In genomic region chr20:25399038-25399430, GRCh38 we compare ENCODE assay signal across 1 cellular context.
TF ChIP-seq lines count a peak whose summit lies in the region.

No MANE protein-coding gene starts in this region.

TF ChIP-seq in HepG2, 621 proteins besides CTCF, POLR2A, EP300 and RAD21 (continued from another document and continues in another):
- TF ChIP-seq KLF12 (CRISPR knock-in tag; IDR thresholded peaks at IDR 0.05; ENCODE audit: borderline replicate concordance) (no peak), ZSCAN25 (CRISPR knock-in tag; IDR thresholded peaks at IDR 0.05) (0 out of 2 replicates have a peak, but pooled peaks have one; percentile 29), CREM (IDR thresholded peaks at IDR 0.05) (0 out of 2 replicates have a peak, but pooled peaks have one; percentile 14), CREM (CRISPR knock-in tag; IDR thresholded peaks at IDR 0.05) (no peak), GLI4 (CRISPR knock-in tag; IDR thresholded peaks at IDR 0.05; ENCODE audit: borderline replicate concordance) (0 out of 2 replicates have a peak, but pooled peaks have one; percentile 62), STAG1 (CRISPR knock-in tag; IDR thresholded peaks at IDR 0.05) (peak; percentile 94), MYPOP (CRISPR knock-in tag; IDR thresholded peaks at IDR 0.05) (no peak), SKIL (CRISPR knock-in tag; IDR thresholded peaks at IDR 0.05; ENCODE audit: borderline replicate concordance) (no peak), HNF1B (CRISPR knock-in tag; IDR thresholded peaks at IDR 0.05) (no peak), ZKSCAN8 (CRISPR knock-in tag; IDR thresholded peaks at IDR 0.05; ENCODE audit: borderline replicate concordance) (no peak), ZNF776 (CRISPR knock-in tag; IDR thresholded peaks at IDR 0.05) (no peak), ZNF20 (CRISPR knock-in tag; IDR thresholded peaks at IDR 0.05) (no peak), YEATS4 (CRISPR knock-in tag; IDR thresholded peaks at IDR 0.05; ENCODE audit: borderline replicate concordance) (no peak), THAP11 (CRISPR knock-in tag; IDR thresholded peaks at IDR 0.05) (0 out of 2 replicates have a peak, but pooled peaks have one; percentile 33), RARA (CRISPR knock-in tag; IDR thresholded peaks at IDR 0.05) (no peak), NFIC (IDR thresholded peaks at IDR 0.05; ENCODE audit: low read length) (no peak), ZNF549 (CRISPR knock-in tag; IDR thresholded peaks at IDR 0.05) (no peak), SIN3A (IDR thresholded peaks at IDR 0.05; ENCODE audit: borderline replicate concordance, low read depth, low read length) (no peak), ZFYVE20 (CRISPR knock-in tag; IDR thresholded peaks at IDR 0.05; ENCODE audit: borderline replicate concordance, low read depth) (no peak), ZNF563 (CRISPR knock-in tag; IDR thresholded peaks at IDR 0.05) (no peak), ZNF687 (CRISPR knock-in tag; IDR thresholded peaks at IDR 0.05) (no peak), ZBTB10 (CRISPR knock-in tag; IDR thresholded peaks at IDR 0.05; ENCODE audit: borderline replicate concordance) (no peak), FOXA1 (IDR thresholded peaks at IDR 0.05) (no peak), FOXA1 (CRISPR knock-in tag; IDR thresholded peaks at IDR 0.05) (peak; percentile 32; the same call in 1 of the 2 replicates), ZMAT5 (CRISPR knock-in tag; IDR thresholded peaks at IDR 0.05; ENCODE audit: borderline replicate concordance, low read depth) (no peak), MLX (CRISPR knock-in tag; IDR thresholded peaks at IDR 0.05) (no peak), AKNA (CRISPR knock-in tag; IDR thresholded peaks at IDR 0.05; ENCODE audit: borderline replicate concordance) (no peak), EHMT2 (IDR thresholded peaks at IDR 0.05; ENCODE audit: borderline replicate concordance, low read depth, low read length) (no peak), NFYC (CRISPR knock-in tag; IDR thresholded peaks at IDR 0.05) (peak; percentile 6; the same call in 1 of the 2 replicates), RNF219 (CRISPR knock-in tag; IDR thresholded peaks at IDR 0.05) (no peak), ZBTB26 (CRISPR knock-in tag; IDR thresholded peaks at IDR 0.05; ENCODE audit: borderline replicate concordance) (no peak), ZNF782 (CRISPR knock-in tag; IDR thresholded peaks at IDR 0.05; ENCODE audit: borderline replicate concordance) (no peak)
